8 cellular contexts compared by ENCODE assay signal in genomic region chr19:4909172-4909896, GRCh38. TPM values are rescaled to one million over a fixed set of nuclear protein-coding genes. Genes with fewer than 3 reads are reported as not detected.
DNase-seq lines count a peak whose midpoint lies in the region; ATAC-seq and TF ChIP-seq lines count a peak whose summit lies in the region.

TSS of gene UHRF1 (plus strand) at chr19:4909501. CDS start at chr19:4910886, 1,385 bp downstream.

- H3K4me1 ChIP-seq in skeletal muscle tissue (ENCODE audit: control insufficient read depth in 3 of 3, insufficient read depth in 3 of 3, low read length in 3 of 3) = peaks cover 18 to 27% (median 24%) of the 10 kb centered on the region in 3 donors

- no peak within 1 kb of the TSS for H3K27ac ChIP-seq in skeletal muscle tissue (ENCODE audit: low read depth, low read length)

- H3K36me3 ChIP-seq in skeletal muscle tissue (ENCODE audit: control insufficient read depth in 3 of 3, insufficient read depth in 3 of 3, low read length in 3 of 3) = no peaks in the 10 kb centered on the region

- H3K4me3 ChIP-seq in skeletal muscle tissue (ENCODE audit: low read length in 3 of 3) = peak within 1 kb of the TSS; percentile 69 to 75 (median 71)

- no peaks in the 10 kb centered on the region for H3K27me3 ChIP-seq in skeletal muscle tissue (ENCODE audit: control insufficient read depth in 3 of 3, insufficient read depth in 3 of 3, low read length in 3 of 3)

- ATAC-seq in HG03469 (IDR thresholded peaks at IDR 0.05; ENCODE audit: unreplicated experiment) = no peak

- CTCF ChIA-PET in HEK293T (lab: Yijun Ruan, JAX) = no interaction called here

- POLR2A ChIA-PET in HEK293T (lab: Yijun Ruan, JAX) = no interaction called here

- peak within 1 kb of the TSS in 1 of 3 donors; percentile 72 for H3K9ac ChIP-seq in skeletal muscle tissue (ENCODE audit: low read depth in 1 of 3, low read length in 3 of 3)

- DNase-seq in DMS 273 (lab: John Stamatoyannopoulos, UW; ENCODE audit: unreplicated experiment) = peak; percentile 89
- no peak for DNase-seq in DMS 273 treated with DMSO at 0.1 percent for 48 hours (lab: John Stamatoyannopoulos, UW)
- peak; percentile 64 for DNase-seq in HEK293T (ENCODE audit: extremely low spot score)
- peak; percentile 78 for DNase-seq in NCI-H345 (lab: John Stamatoyannopoulos, UW)
- DNase-seq in activated T-cell treated with anti-CD3 and anti-CD28 coated beads for 48 hours (ENCODE audit: low read depth) = peak; percentile 86
- DNase-seq in germinal center (ENCODE audit: low spot score) = peak; percentile 48

- H3K9me3 ChIP-seq in skeletal muscle tissue (ENCODE audit: control insufficient read depth in 3 of 3, low read length in 3 of 3) = no peaks in the 10 kb centered on the region

TF ChIP-seq in HEK293T, 16 proteins besides CTCF, POLR2A, EP300 and RAD21:
- TF ChIP-seq ARNT (IDR thresholded peaks at IDR 0.05) = no peak
- TF ChIP-seq FOXM1 (IDR thresholded peaks at IDR 0.05; ENCODE audit: borderline replicate concordance) = peak; percentile 27; the same call in 1 of the 2 replicates
- TF ChIP-seq TARDBP (IDR thresholded peaks at IDR 0.05) = peak; percentile 13; the same call in 1 of the 2 replicates

RNA-seq across cellular contexts. Expression of gene UHRF1, which starts in this region (rescaled TPM):
- 19.8 TPM for total RNA-seq in skeletal muscle tissue
